ENCODE assay signal across 15 cellular contexts in genomic region chr4:153393397-153393796, GRCh38. TPM values are rescaled to one million over a fixed set of nuclear protein-coding genes. Genes with fewer than 3 reads are reported as not detected.
A peak's percentile ranks its signal among the peaks of the same experiment; 100 is the strongest.
DNase-seq lines count a peak whose midpoint lies in the region; ATAC-seq and TF ChIP-seq lines count a peak whose summit lies in the region.
"Had no signal": no experiment of that assay in that cellular context is flagged by ENCODE, and none has a peak within 500 bp of the region (broad histone marks: within the 10 kb centered on the region; RNA-seq: fewer than 3 reads in every experiment).

No MANE protein-coding gene starts in this region.

- H3K27ac ChIP-seq in body of pancreas: no peak overlapping the region
- no peak overlapping the region for H3K27ac ChIP-seq in aorta (ENCODE audit: low read depth in 1 of 2, low read length in 2 of 2)
- H3K27ac ChIP-seq: 22Rv1 had no signal

- ATAC-seq in body of pancreas (peak; percentile 38), aorta (ENCODE audit: low FRiP score) (peak; percentile 57), HG03095 (IDR thresholded peaks at IDR 0.05; ENCODE audit: unreplicated experiment) (no peak)
- ATAC-seq: K562 had no signal

- H3K4me1 ChIP-seq in body of pancreas: no peaks in the 10 kb centered on the region
- no peaks in the 10 kb centered on the region for H3K4me1 ChIP-seq in aorta (ENCODE audit: control insufficient read depth in 1 of 2, insufficient read depth in 2 of 2, low read length in 2 of 2)

- DNase-seq in DMS53 (lab: John Stamatoyannopoulos, UW) (peak; percentile 11), DMS53 treated with DMSO at 0.1 percent for 48 hours (lab: John Stamatoyannopoulos, UW; ENCODE audit: unreplicated experiment) (no peak), body of pancreas (peak in 2 of 4 donors; percentile 5 to 18), left kidney (ENCODE audit: low read depth, low spot score) (peak; percentile 2), aorta (peak; percentile 78 to 80), NCI-H510A treated with DMSO at 0.1 percent for 48 hours (lab: John Stamatoyannopoulos, UW) (no peak), NCI-H1092 (lab: John Stamatoyannopoulos, UW) (no peak)
- DNase-seq: activated CD4-positive, alpha-beta memory T cell treated with anti-CD3 and anti-CD28 coated beads for 36 hours; activated naive CD4-positive, alpha-beta T cell treated with anti-CD3 and anti-CD28 coated beads, Interleukin-2, amount 10 ng/mL, durations not matched to agents 7 days and 5 days; NCI-H2029 treated with DMSO at 0.1 percent for 48 hours; substantia nigra; T-helper 2 cell had no signal

- no peaks in the 10 kb centered on the region for H3K27me3 ChIP-seq in body of pancreas
- H3K27me3 ChIP-seq in aorta (ENCODE audit: control insufficient read depth in 1 of 2, insufficient read depth in 2 of 2, low read length in 1 of 2): no peaks in the 10 kb centered on the region

- H3K36me3 ChIP-seq in body of pancreas (replicated peaks in 1 of 2; ENCODE audit: insufficient read depth in 1 of 2, low read depth in 2 of 2) (no peaks in the 10 kb centered on the region), aorta (ENCODE audit: control insufficient read depth in 1 of 2, insufficient read depth in 2 of 2, low read length in 1 of 2) (no peaks in the 10 kb centered on the region)

- H3K9me3 ChIP-seq in body of pancreas (no peaks in the 10 kb centered on the region), aorta (ENCODE audit: control insufficient read depth, low read length) (no peaks in the 10 kb centered on the region)

- intact Hi-C loops in body of pancreas (cut with DNase I): no loop called here
- intact Hi-C loops in aorta (cut with DNase I): no loop called here

- no peak for TF ChIP-seq POLR2A in body of pancreas (IDR thresholded peaks at IDR 0.05)

- TF ChIP-seq CTCF in body of pancreas (IDR thresholded peaks at IDR 0.05): no peak

- 69 to 70% methylated on average over 6 of the region's 6 CpGs for WGBS in body of pancreas, 2 donors
- 6 to 11% methylated on average over 6 of the region's 6 CpGs for WGBS in aorta, 2 donors

- no peak overlapping the region for H3K4me3 ChIP-seq in body of pancreas
- H3K4me3 ChIP-seq in aorta (ENCODE audit: low read length in 2 of 2): no peak overlapping the region
- H3K4me3 ChIP-seq: K562 had no signal

RNA-seq across cellular contexts. Expression of gene MND1, which starts 48.9 kb away (rescaled TPM):
- 1 to 10 TPM in 1 of 2 donors, not detected in 1; 1.0 TPM for total RNA-seq in body of pancreas
- total RNA-seq in aorta: 1 to 10 TPM in 1 of 2 donors, under 1 TPM in 1; 0.81 to 1.3 TPM
- under 1 TPM in 1 of 2 donors, not detected in 1; 0.23 TPM for polyA plus RNA-seq in aorta

Comparison
In these comparisons a context has a peak if more than half of its experiments do, and no peak if none do; other contexts are left out.
1. DNase-seq: peak in DMS53 (single experiment), left kidney (single experiment) and aorta (2 of 2); none in DMS53 treated with DMSO at 0.1 percent for 48 hours (single experiment), NCI-H510A treated with DMSO at 0.1 percent for 48 hours (single experiment) and NCI-H1092 (single experiment).